11 cellular contexts compared by ENCODE assay signal in genomic region chr5:33631786-33632185, GRCh38.
A peak's percentile ranks its signal among the peaks of the same experiment; 100 is the strongest.
DNase-seq lines count a peak whose midpoint lies in the region; ATAC-seq and TF ChIP-seq lines count a peak whose summit lies in the region.
"Had no signal": no experiment of that assay in that cellular context is flagged by ENCODE, and none has a peak within 500 bp of the region (broad histone marks: within the 10 kb centered on the region; RNA-seq: fewer than 3 reads in every experiment).

No MANE protein-coding gene starts in this region.

- H3K9me3 ChIP-seq in left ventricle myocardium inferior (replicated peaks), result no peaks in the 10 kb centered on the region

- H3K36me3 ChIP-seq in left ventricle myocardium inferior, result no peaks in the 10 kb centered on the region

- H3K4me1 ChIP-seq in left ventricle myocardium inferior, result no peaks in the 10 kb centered on the region

- H3K4me3 ChIP-seq in left ventricle myocardium inferior, result no peak overlapping the region

- peak; percentile 44 for DNase-seq in epidermal melanocyte (ENCODE audit: insufficient read length, low spot score)
- no peak for DNase-seq in NCI-H2227 treated with DMSO at 0.1 percent for 48 hours (lab: John Stamatoyannopoulos, UW)
- DNase-seq in left ventricle myocardium inferior, result no peak
- no peak for DNase-seq in HT-29 (ENCODE audit: low spot score)
- DNase-seq: activated T-cell treated with anti-CD3 and anti-CD28 coated beads, Interleukin-2, amount 50 U/mL, for 48 hours; DMS 273 treated with DMSO at 0.1 percent for 48 hours; NCI-H510A had no signal

- no peaks in the 10 kb centered on the region for H3K27me3 ChIP-seq in left ventricle myocardium inferior (ENCODE audit: low read depth)

- no peak for TF ChIP-seq CTCF in left ventricle myocardium inferior (IDR thresholded peaks at IDR 0.05; ENCODE audit: borderline replicate concordance)

- peak; percentile 98 for ATAC-seq in GM18498 (IDR thresholded peaks at IDR 0.05; ENCODE audit: unreplicated experiment)
- peak; percentile 97 for ATAC-seq in GM21390 (IDR thresholded peaks at IDR 0.05; ENCODE audit: unreplicated experiment)
- peak; percentile 89 for ATAC-seq in HG03135 (IDR thresholded peaks at IDR 0.05; ENCODE audit: unreplicated experiment)
- ATAC-seq in HG02840 (IDR thresholded peaks at IDR 0.05; ENCODE audit: low FRiP score, unreplicated experiment), result no peak

- intact Hi-C loops in left ventricle myocardium inferior (cut with micrococcal nuclease), result no loop called here

- no peak overlapping the region for H3K27ac ChIP-seq in left ventricle myocardium inferior (replicated peaks)
